Comparison of ENCODE assay signal across 1 cellular context in the genomic region with DNA sequence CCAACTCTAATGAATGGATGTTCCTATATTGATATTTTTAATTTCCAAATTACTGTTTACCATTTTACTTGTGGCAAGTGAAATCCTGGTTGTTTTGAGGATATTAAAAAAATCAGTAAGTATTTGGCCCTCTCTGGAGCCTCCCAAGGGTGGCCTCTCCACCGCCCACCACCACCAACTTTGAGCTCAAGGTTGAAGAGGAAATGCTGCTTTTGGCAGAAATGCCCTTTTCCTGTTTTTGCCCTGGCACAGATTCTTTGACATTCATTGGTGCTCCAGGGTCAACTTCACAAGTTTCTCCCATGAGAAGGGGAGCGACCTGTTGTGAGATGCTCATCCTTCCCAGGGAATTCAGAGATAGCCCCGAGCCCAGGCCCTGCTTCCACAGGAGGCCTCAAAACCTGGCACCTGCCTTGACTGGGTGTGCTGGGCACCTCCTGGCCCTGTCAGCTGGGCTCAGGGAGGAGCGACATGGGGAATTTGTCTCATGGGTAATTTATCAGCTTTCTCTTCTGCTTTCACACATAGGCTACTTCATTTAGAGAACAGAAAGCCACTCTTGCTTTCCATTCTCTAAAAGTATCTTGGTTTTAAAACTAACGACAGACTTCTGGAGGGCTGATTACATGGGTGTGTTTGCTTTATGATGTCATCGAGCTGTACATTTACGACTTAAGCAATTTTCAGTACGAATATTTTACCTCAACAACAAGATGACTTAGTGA.
TF ChIP-seq lines count a peak whose summit lies in the region.

No MANE protein-coding gene starts in this region.

TF ChIP-seq in HEK293, 187 proteins besides CTCF, POLR2A, EP300 and RAD21 (continued from another document):
- no peak for TF ChIP-seq ZNF398 (tag by site-specific recombination; IDR thresholded peaks at IDR 0.05)
- no peak for TF ChIP-seq ZFP3 (tag by site-specific recombination; IDR thresholded peaks at IDR 0.05; ENCODE audit: low read depth)
- TF ChIP-seq ZNF76 (tag by site-specific recombination; IDR thresholded peaks at IDR 0.05; ENCODE audit: borderline replicate concordance, low read depth), result no peak
- TF ChIP-seq ZNF341 (tag by site-specific recombination; IDR thresholded peaks at IDR 0.05; ENCODE audit: low read depth), result no peak
- TF ChIP-seq EGR2 (tag by site-specific recombination; IDR thresholded peaks at IDR 0.05; ENCODE audit: low read depth), result no peak
- 0 out of 2 replicates have a peak, but pooled peaks have one; percentile 24 for TF ChIP-seq FEZF1 (tag by site-specific recombination; IDR thresholded peaks at IDR 0.05)
- TF ChIP-seq, protein P1, sequence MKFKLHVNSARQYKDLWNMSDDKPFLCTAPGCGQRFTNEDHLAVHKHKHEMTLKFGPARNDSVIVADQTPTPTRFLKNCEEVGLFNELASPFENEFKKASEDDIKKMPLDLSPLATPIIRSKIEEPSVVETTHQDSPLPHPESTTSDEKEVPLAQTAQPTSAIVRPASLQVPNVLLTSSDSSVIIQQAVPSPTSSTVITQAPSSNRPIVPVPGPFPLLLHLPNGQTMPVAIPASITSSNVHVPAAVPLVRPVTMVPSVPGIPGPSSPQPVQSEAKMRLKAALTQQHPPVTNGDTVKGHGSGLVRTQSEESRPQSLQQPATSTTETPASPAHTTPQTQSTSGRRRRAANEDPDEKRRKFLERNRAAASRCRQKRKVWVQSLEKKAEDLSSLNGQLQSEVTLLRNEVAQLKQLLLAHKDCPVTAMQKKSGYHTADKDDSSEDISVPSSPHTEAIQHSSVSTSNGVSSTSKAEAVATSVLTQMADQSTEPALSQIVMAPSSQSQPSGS (tag by site-specific recombination; IDR thresholded peaks at IDR 0.05; ENCODE audit: low read depth), result peak; percentile 77
